In genomic region chr6:130365166-130366010, GRCh38 we compare ENCODE assay signal across 1 cellular context.
A peak's percentile ranks its signal among the peaks of the same experiment; 100 is the strongest.
TF ChIP-seq lines count a peak whose summit lies in the region.

No MANE protein-coding gene starts in this region.

TF ChIP-seq in HepG2, 621 proteins besides CTCF, POLR2A, EP300 and RAD21 (continued from another document and continues in another):
- no peak for TF ChIP-seq ZNF775 (CRISPR knock-in tag; IDR thresholded peaks at IDR 0.05; ENCODE audit: borderline replicate concordance)
- no peak for TF ChIP-seq BHLHE40 (IDR thresholded peaks at IDR 0.05; ENCODE audit: low read length)
- no peak for TF ChIP-seq HOXD1 (CRISPR knock-in tag; IDR thresholded peaks at IDR 0.05)
- peak; percentile 11 for TF ChIP-seq YY1 (IDR thresholded peaks at IDR 0.05; ENCODE audit: insufficient read depth, insufficient replicate concordance, low read depth, low read length)
- peak; percentile 75; the same call in 1 of the 2 replicates for TF ChIP-seq ZNF564 (CRISPR knock-in tag; IDR thresholded peaks at IDR 0.05)
- 0 out of 2 replicates have a peak, but pooled peaks have one; percentile 43 for TF ChIP-seq ZNF878 (CRISPR knock-in tag; IDR thresholded peaks at IDR 0.05)
- no peak for TF ChIP-seq THYN1 (CRISPR knock-in tag; IDR thresholded peaks at IDR 0.05; ENCODE audit: borderline replicate concordance, low read depth)
- peak; percentile 60; the same call in 1 of the 2 replicates for TF ChIP-seq BORCS8-MEF2B (CRISPR knock-in tag; IDR thresholded peaks at IDR 0.05)
- peak; percentile 41; the same call in 1 of the 2 replicates for TF ChIP-seq ATF7-NPFF (CRISPR knock-in tag; IDR thresholded peaks at IDR 0.05; ENCODE audit: low read depth)
- TF ChIP-seq SRF (IDR thresholded peaks at IDR 0.05; ENCODE audit: low read depth, low read length), result no peak
- TF ChIP-seq AGO2 (optimal IDR thresholded peaks at IDR 0.05; ENCODE audit: low read depth, low read length), result no peak
- TF ChIP-seq CREB3 (CRISPR knock-in tag; IDR thresholded peaks at IDR 0.05), result no peak
- peak; percentile 38; the same call in 1 of the 2 replicates for TF ChIP-seq ZNF274 (CRISPR knock-in tag; IDR thresholded peaks at IDR 0.05)
- TF ChIP-seq JARID2 (CRISPR knock-in tag; IDR thresholded peaks at IDR 0.05; ENCODE audit: insufficient replicate concordance), result no peak
- no peak for TF ChIP-seq MZF1 (CRISPR knock-in tag; IDR thresholded peaks at IDR 0.05; ENCODE audit: borderline replicate concordance)
- peak; percentile 95 for TF ChIP-seq ZNF800 (CRISPR knock-in tag; IDR thresholded peaks at IDR 0.05)
- TF ChIP-seq ZNF205 (CRISPR knock-in tag; IDR thresholded peaks at IDR 0.05), result no peak
- 0 out of 2 replicates have a peak, but pooled peaks have one; percentile 15 for TF ChIP-seq PREB (CRISPR knock-in tag; IDR thresholded peaks at IDR 0.05)
- no peak for TF ChIP-seq NKX3-1 (CRISPR knock-in tag; IDR thresholded peaks at IDR 0.05)
- no peak for TF ChIP-seq MEIS1 (CRISPR knock-in tag; IDR thresholded peaks at IDR 0.05; ENCODE audit: borderline replicate concordance)
- TF ChIP-seq NR3C1 (CRISPR knock-in tag; IDR thresholded peaks at IDR 0.05), result no peak
- no peak for TF ChIP-seq ZNF33A (CRISPR knock-in tag; IDR thresholded peaks at IDR 0.05; ENCODE audit: borderline replicate concordance)
- no peak for TF ChIP-seq ZNF770 (CRISPR knock-in tag; IDR thresholded peaks at IDR 0.05)
- no peak for TF ChIP-seq ZBTB34 (CRISPR knock-in tag; IDR thresholded peaks at IDR 0.05)
- no peak for TF ChIP-seq ZNF296 (CRISPR knock-in tag; conservative IDR thresholded peaks at IDR 0.05)
- TF ChIP-seq HNRNPH1 (optimal IDR thresholded peaks at IDR 0.05; ENCODE audit: low read depth, low read length), result no peak
- TF ChIP-seq ZNF607 (CRISPR knock-in tag; IDR thresholded peaks at IDR 0.05; ENCODE audit: borderline replicate concordance), result peak; percentile 39; the same call in 1 of the 2 replicates
- TF ChIP-seq KAT8 (CRISPR knock-in tag; IDR thresholded peaks at IDR 0.05), result no peak
- TF ChIP-seq NCOA5 (CRISPR knock-in tag; IDR thresholded peaks at IDR 0.05), result no peak
- TF ChIP-seq ARID4A (CRISPR knock-in tag; IDR thresholded peaks at IDR 0.05; ENCODE audit: borderline replicate concordance), result peak; percentile 37; the same call in 1 of the 2 replicates
- 0 out of 2 replicates have a peak, but pooled peaks have one; percentile 52 for TF ChIP-seq ZGPAT (CRISPR knock-in tag; IDR thresholded peaks at IDR 0.05)
- TF ChIP-seq ZNF337 (CRISPR knock-in tag; IDR thresholded peaks at IDR 0.05; ENCODE audit: borderline replicate concordance, low read depth), result no peak
- TF ChIP-seq SNAPC5 (CRISPR knock-in tag; IDR thresholded peaks at IDR 0.05; ENCODE audit: borderline replicate concordance), result no peak
- 0 out of 2 replicates have a peak, but pooled peaks have one; percentile 23 for TF ChIP-seq ZMYM3 (CRISPR knock-in tag; IDR thresholded peaks at IDR 0.05)
- TF ChIP-seq TFDP1 (CRISPR knock-in tag; IDR thresholded peaks at IDR 0.05; ENCODE audit: borderline replicate concordance), result peak; percentile 19; the same call in 1 of the 2 replicates
- no peak for TF ChIP-seq ZBTB43 (CRISPR knock-in tag; conservative IDR thresholded peaks at IDR 0.05)
- TF ChIP-seq ZMYM4 (CRISPR knock-in tag; IDR thresholded peaks at IDR 0.05), result peak; percentile 69
- peak; percentile 11; the same call in 1 of the 2 replicates for TF ChIP-seq ZNF850 (CRISPR knock-in tag; conservative IDR thresholded peaks at IDR 0.05)
- TF ChIP-seq TAF1 (CRISPR knock-in tag; IDR thresholded peaks at IDR 0.05), result no peak
- TF ChIP-seq ETV5 (CRISPR knock-in tag; IDR thresholded peaks at IDR 0.05; ENCODE audit: borderline replicate concordance), result 0 out of 2 replicates have a peak, but pooled peaks have one; percentile 16
- TF ChIP-seq FLYWCH1 (CRISPR knock-in tag; IDR thresholded peaks at IDR 0.05), result no peak
- TF ChIP-seq ZFP36L1 (CRISPR knock-in tag; IDR thresholded peaks at IDR 0.05), result no peak
- TF ChIP-seq ZNF614 (CRISPR knock-in tag; IDR thresholded peaks at IDR 0.05; ENCODE audit: borderline replicate concordance), result no peak
